ENCODE assay signal across 15 cellular contexts in the genomic region with DNA sequence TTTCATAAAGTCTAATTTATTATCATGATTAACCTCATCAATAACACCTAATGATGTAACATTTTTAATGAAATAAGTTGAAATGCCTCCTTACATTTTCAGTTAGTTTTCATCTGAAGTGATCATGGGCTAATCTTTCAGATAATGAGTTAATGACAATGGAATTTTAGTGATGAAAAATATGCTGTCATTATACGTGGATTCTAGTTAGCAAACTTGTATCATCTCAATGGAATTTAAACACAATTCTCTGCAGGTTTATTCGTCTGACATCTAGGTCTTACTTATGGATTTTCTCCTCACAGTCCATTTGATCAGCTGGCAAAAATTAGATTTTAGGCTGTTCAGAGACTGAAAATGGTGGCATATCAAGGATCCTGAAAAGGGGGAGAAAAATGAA.
DNase-seq lines count a peak whose midpoint lies in the region; ATAC-seq and TF ChIP-seq lines count a peak whose summit lies in the region.
"Had no signal": no experiment of that assay in that cellular context is flagged by ENCODE, and none has a peak within 500 bp of the region (broad histone marks: within the 10 kb centered on the region; RNA-seq: fewer than 3 reads in every experiment).

No MANE protein-coding gene starts in this region.

- in situ Hi-C loops in GM23248 (cut with MboI) = no loop called here

- H3K4me2 ChIP-seq in GM23248 (ENCODE audit: unreplicated experiment) (peak overlapping the region; percentile 60), SK-N-SH (no peak overlapping the region), smooth muscle cell (peak overlapping the region; percentile 30)

- TF ChIP-seq EP300 in SK-N-SH (IDR thresholded peaks at IDR 0.05; ENCODE audit: borderline replicate concordance in 1 of 2, low read depth in 1 of 2, low read length in 1 of 2) = peak in 1 of 2 experiments; percentile 46; a peak in 1 of 4 replicates

- H3K4me3 ChIP-seq in GM23248 (peak overlapping the region; percentile 18; the same call in 1 of the 2 replicates), SK-N-SH (ENCODE audit: low read depth in 2 of 2, low read length in 1 of 2) (no peak overlapping the region), fibroblast of mammary gland (ENCODE audit: control insufficient read depth, low read depth, low read length) (no peak overlapping the region), smooth muscle cell (no peak overlapping the region)
- H3K4me3 ChIP-seq in effector memory CD4-positive, alpha-beta T cell (ENCODE audit: insufficient read depth, low read depth, low read length, poor library complexity, severe bottlenecking) = no peak overlapping the region
- H3K4me3 ChIP-seq: body of pancreas, dorsolateral prefrontal cortex, K562 had no signal

- H3F3A ChIP-seq in GM23248 (ENCODE audit: insufficient read depth) (peaks cover 44% of the 10 kb centered on the region), SK-N-SH (replicated peaks; ENCODE audit: insufficient read depth) (peaks cover 8% of the 10 kb centered on the region), smooth muscle cell (ENCODE audit: low read depth) (no peaks in the 10 kb centered on the region)

- no peak for TF ChIP-seq RAD21 in SK-N-SH (IDR thresholded peaks at IDR 0.05; ENCODE audit: low read length)

- peak overlapping the region; percentile 39 for H3K27ac ChIP-seq in GM23248
- H3K27ac ChIP-seq in SK-N-SH (ENCODE audit: low read depth in 2 of 2, low read length in 1 of 2) = no peak overlapping the region; a peak in 1 of 4 replicates
- no peak overlapping the region for H3K27ac ChIP-seq in smooth muscle cell (ENCODE audit: low read depth)
- no peak overlapping the region for H3K27ac ChIP-seq in effector memory CD4-positive, alpha-beta T cell (ENCODE audit: insufficient read depth, low read length, poor library complexity, severe bottlenecking)
- H3K27ac ChIP-seq: body of pancreas, dorsolateral prefrontal cortex had no signal

- CTCF ChIA-PET in SK-N-SH (lab: Yijun Ruan, JAX) = no interaction called here

- TF ChIP-seq CTCF in SK-N-SH (IDR thresholded peaks at IDR 0.05) = no peak
- TF ChIP-seq CTCF in fibroblast of mammary gland (conservative IDR thresholded peaks at IDR 0.05; ENCODE audit: control insufficient read depth, insufficient read depth, low read depth, low read length) = no peak
- no peak for TF ChIP-seq CTCF in smooth muscle cell (IDR thresholded peaks at IDR 0.05; ENCODE audit: borderline replicate concordance, insufficient read depth, poor library complexity, severe bottlenecking)

- H3K27me3 ChIP-seq in GM23248 (replicated peaks; ENCODE audit: insufficient read depth) (no peaks in the 10 kb centered on the region), SK-N-SH (ENCODE audit: insufficient read depth) (no peaks in the 10 kb centered on the region), smooth muscle cell (ENCODE audit: low read depth) (no peaks in the 10 kb centered on the region)
- H3K27me3 ChIP-seq in effector memory CD4-positive, alpha-beta T cell (replicated peaks; ENCODE audit: control insufficient read depth, insufficient read depth, low read length, poor library complexity, severe bottlenecking) = no peaks in the 10 kb centered on the region
- H3K27me3 ChIP-seq: dorsolateral prefrontal cortex had no signal

- H3K4me1 ChIP-seq in GM23248 (ENCODE audit: insufficient read depth) (peaks cover 55% of the 10 kb centered on the region), SK-N-SH (ENCODE audit: control insufficient read depth in 1 of 2, insufficient read depth in 2 of 2, low read depth in 1 of 2, low read length in 1 of 2) (peaks cover 0 to 17% of the 10 kb centered on the region in 2 experiments; a peak in 2 of 4 replicates), smooth muscle cell (ENCODE audit: low read depth) (no peaks in the 10 kb centered on the region)
- H3K4me1 ChIP-seq in effector memory CD4-positive, alpha-beta T cell (ENCODE audit: control insufficient read depth, insufficient read depth, low read length, poor library complexity, severe bottlenecking) = no peaks in the 10 kb centered on the region
- H3K4me1 ChIP-seq: body of pancreas had no signal

- peak; percentile 46 for DNase-seq in GM23248
- DNase-seq in SK-N-SH = no peak
- DNase-seq in fibroblast of mammary gland (ENCODE audit: low read depth) = peak; percentile 40
- DNase-seq in smooth muscle cell (lab: John Stamatoyannopoulos, UW; ENCODE audit: unreplicated experiment) = no peak
- no peak for DNase-seq in NOMO-1 treated with DMSO at 0.1 percent for 48 hours (lab: John Stamatoyannopoulos, UW; ENCODE audit: unreplicated experiment)
- DNase-seq in effector memory CD4-positive, alpha-beta T cell = no peak
- DNase-seq: activated CD4-positive, alpha-beta T cell treated with anti-CD3 and anti-CD28 coated beads for 1 hour; activated CD8-positive, alpha-beta memory T cell treated with anti-CD3 and anti-CD28 coated beads, Interleukin-2, amount 10 ng/mL, durations not matched to agents 7 days and 5 days; body of pancreas; CD4-positive, alpha-beta T cell; dorsolateral prefrontal cortex; NCI-H1092; stimulated activated CD4-positive, alpha-beta T cell treated with anti-CD3 and anti-CD28 coated beads, Interleukin-2, amount 100 ng/mL, for 24 hours had no signal

- H3K9ac ChIP-seq in GM23248 (no peak overlapping the region), SK-N-SH (no peak overlapping the region), smooth muscle cell (ENCODE audit: low read depth) (no peak overlapping the region)

- H4K20me1 ChIP-seq in GM23248 (ENCODE audit: insufficient read depth) (no peaks in the 10 kb centered on the region), SK-N-SH (ENCODE audit: insufficient read depth) (no peaks in the 10 kb centered on the region), smooth muscle cell (ENCODE audit: low read depth) (no peaks in the 10 kb centered on the region)

- H3K36me3 ChIP-seq in GM23248 (ENCODE audit: low read depth) (no peaks in the 10 kb centered on the region), SK-N-SH (replicated peaks in 1 of 2; ENCODE audit: control insufficient read depth in 1 of 2, insufficient read depth in 2 of 2, low read length in 1 of 2) (no peaks in the 10 kb centered on the region), smooth muscle cell (ENCODE audit: low read depth) (no peaks in the 10 kb centered on the region)
- H3K36me3 ChIP-seq in effector memory CD4-positive, alpha-beta T cell (ENCODE audit: control insufficient read depth, insufficient read depth, low read length) = no peaks in the 10 kb centered on the region

- no peaks in the 10 kb centered on the region for H3K79me2 ChIP-seq in GM23248 (ENCODE audit: insufficient read depth)
- no peaks in the 10 kb centered on the region for H3K79me2 ChIP-seq in SK-N-SH (ENCODE audit: insufficient read depth)
- H3K79me2 ChIP-seq in smooth muscle cell (ENCODE audit: low read depth) = no peaks in the 10 kb centered on the region

- no peak overlapping the region for H2AFZ ChIP-seq in GM23248
- H2AFZ ChIP-seq in SK-N-SH (ENCODE audit: low read depth) = no peak overlapping the region
- no peak overlapping the region for H2AFZ ChIP-seq in smooth muscle cell (ENCODE audit: low read depth)

- POLR2A ChIA-PET in SK-N-SH (lab: Yijun Ruan, JAX) = no interaction called here

- H3K9me2 ChIP-seq in GM23248 (ENCODE audit: insufficient read depth) (no peaks in the 10 kb centered on the region), SK-N-SH (no peaks in the 10 kb centered on the region)

- H3K9me3 ChIP-seq in GM23248 (ENCODE audit: low read depth) (no peaks in the 10 kb centered on the region), SK-N-SH (no peaks in the 10 kb centered on the region), smooth muscle cell (replicated peaks; ENCODE audit: low read depth) (no peaks in the 10 kb centered on the region)
- H3K9me3 ChIP-seq in effector memory CD4-positive, alpha-beta T cell (ENCODE audit: control insufficient read depth, low read length) = no peaks in the 10 kb centered on the region
- H3K9me3 ChIP-seq: body of pancreas had no signal

- WGBS in GM23248 (ENCODE audit: low coverage in 1 of 2, low lambda C conversion rate in 2 of 2, missing lambda C conversion rate in 2 of 2), 2 experiments = 0% methylated on average over 2 of the region's 2 CpGs
- 5% methylated on average over 2 of the region's 2 CpGs for WGBS in SK-N-SH (ENCODE audit: low lambda C conversion rate)
- 30% methylated on average over 2 of the region's 2 CpGs for WGBS in smooth muscle cell (ENCODE audit: low lambda C conversion rate)

- ATAC-seq in HG03457 (IDR thresholded peaks at IDR 0.05; ENCODE audit: unreplicated experiment) = no peak
- ATAC-seq: activated CD8-positive, alpha-beta memory T cell treated with anti-CD3 and anti-CD28 coated beads, Interleukin-2, amount 10 ng/mL, durations not matched to agents 7 days and 5 days; body of pancreas; K562 had no signal

TF ChIP-seq in SK-N-SH, 30 proteins besides CTCF, POLR2A, EP300 and RAD21 (continues in another document):
- TF ChIP-seq NRF1 (IDR thresholded peaks at IDR 0.05; ENCODE audit: low read depth, low read length) = no peak
- TF ChIP-seq, protein P1, sequence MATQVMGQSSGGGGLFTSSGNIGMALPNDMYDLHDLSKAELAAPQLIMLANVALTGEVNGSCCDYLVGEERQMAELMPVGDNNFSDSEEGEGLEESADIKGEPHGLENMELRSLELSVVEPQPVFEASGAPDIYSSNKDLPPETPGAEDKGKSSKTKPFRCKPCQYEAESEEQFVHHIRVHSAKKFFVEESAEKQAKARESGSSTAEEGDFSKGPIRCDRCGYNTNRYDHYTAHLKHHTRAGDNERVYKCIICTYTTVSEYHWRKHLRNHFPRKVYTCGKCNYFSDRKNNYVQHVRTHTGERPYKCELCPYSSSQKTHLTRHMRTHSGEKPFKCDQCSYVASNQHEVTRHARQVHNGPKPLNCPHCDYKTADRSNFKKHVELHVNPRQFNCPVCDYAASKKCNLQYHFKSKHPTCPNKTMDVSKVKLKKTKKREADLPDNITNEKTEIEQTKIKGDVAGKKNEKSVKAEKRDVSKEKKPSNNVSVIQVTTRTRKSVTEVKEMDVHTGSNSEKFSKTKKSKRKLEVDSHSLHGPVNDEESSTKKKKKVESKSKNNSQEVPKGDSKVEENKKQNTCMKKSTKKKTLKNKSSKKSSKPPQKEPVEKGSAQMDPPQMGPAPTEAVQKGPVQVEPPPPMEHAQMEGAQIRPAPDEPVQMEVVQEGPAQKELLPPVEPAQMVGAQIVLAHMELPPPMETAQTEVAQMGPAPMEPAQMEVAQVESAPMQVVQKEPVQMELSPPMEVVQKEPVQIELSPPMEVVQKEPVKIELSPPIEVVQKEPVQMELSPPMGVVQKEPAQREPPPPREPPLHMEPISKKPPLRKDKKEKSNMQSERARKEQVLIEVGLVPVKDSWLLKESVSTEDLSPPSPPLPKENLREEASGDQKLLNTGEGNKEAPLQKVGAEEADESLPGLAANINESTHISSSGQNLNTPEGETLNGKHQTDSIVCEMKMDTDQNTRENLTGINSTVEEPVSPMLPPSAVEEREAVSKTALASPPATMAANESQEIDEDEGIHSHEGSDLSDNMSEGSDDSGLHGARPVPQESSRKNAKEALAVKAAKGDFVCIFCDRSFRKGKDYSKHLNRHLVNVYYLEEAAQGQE (IDR thresholded peaks at IDR 0.05; ENCODE audit: low read depth, low read length) = no peak

Comparison
In these comparisons a context has a peak if more than half of its experiments do, and no peak if none do; other contexts are left out.
1. DNase-seq: peak in GM23248 (single experiment) and fibroblast of mammary gland (single experiment); none in SK-N-SH (single experiment), smooth muscle cell (single experiment), NOMO-1 treated with DMSO at 0.1 percent for 48 hours (single experiment) and effector memory CD4-positive, alpha-beta T cell (0 of 3).